In genomic region chr1:225813250-225813964, GRCh38 we compare ENCODE assay signal across 8 cellular contexts. TPM values are rescaled to one million over a fixed set of nuclear protein-coding genes. Genes with fewer than 3 reads are reported as not detected.
DNase-seq lines count a peak whose midpoint lies in the region; ATAC-seq and TF ChIP-seq lines count a peak whose summit lies in the region.

No MANE protein-coding gene starts in this region.

- no peaks in the 10 kb centered on the region for H3K27me3 Mint-ChIP-seq in activated T-helper 17 cell treated with anti-CD3 and anti-CD28 coated beads, Interleukin-2, amount 50 U/mL, for 72 hours

- in situ Hi-C loops in G401 (cut with HindIII; ENCODE audit: low sequenced_read_pairs): no loop called here

- no peaks in the 10 kb centered on the region for H3K4me1 Mint-ChIP-seq in activated T-helper 17 cell treated with anti-CD3 and anti-CD28 coated beads, Interleukin-2, amount 50 U/mL, for 72 hours

- no peaks in the 10 kb centered on the region for H3K9me3 Mint-ChIP-seq in activated T-helper 17 cell treated with anti-CD3 and anti-CD28 coated beads, Interleukin-2, amount 50 U/mL, for 72 hours

- no peak overlapping the region for H3K27ac Mint-ChIP-seq in activated T-helper 17 cell treated with anti-CD3 and anti-CD28 coated beads, Interleukin-2, amount 50 U/mL, for 72 hours

- TF ChIP-seq CTCF in epithelial cell of esophagus (IDR thresholded peaks at IDR 0.05; ENCODE audit: insufficient read depth, low read depth, low read length, missing control alignments): no peak
- TF ChIP-seq CTCF in omental fat pad (IDR thresholded peaks at IDR 0.05): no peak

- no peaks in the 10 kb centered on the region for H3K36me3 Mint-ChIP-seq in activated T-helper 17 cell treated with anti-CD3 and anti-CD28 coated beads, Interleukin-2, amount 50 U/mL, for 72 hours (ENCODE audit: low read depth)

- no peak overlapping the region for H3K4me3 Mint-ChIP-seq in activated T-helper 17 cell treated with anti-CD3 and anti-CD28 coated beads, Interleukin-2, amount 50 U/mL, for 72 hours

- H3K4me3 ChIP-seq in epithelial cell of esophagus (ENCODE audit: low read length): no peak overlapping the region

- ATAC-seq in omental fat pad (ENCODE audit: low FRiP score) (peak; percentile 60), GM21786 (IDR thresholded peaks at IDR 0.05; ENCODE audit: unreplicated experiment) (no peak)
- ATAC-seq in activated T-helper 17 cell treated with anti-CD3 and anti-CD28 coated beads, Interleukin-2, amount 50 U/mL, for 72 hours (replicated peaks): no peak

- DNase-seq in G401 (ENCODE audit: low spot score): peak; percentile 13
- DNase-seq in NCI-H69 (lab: John Stamatoyannopoulos, UW): peak; percentile 89
- DNase-seq in epithelial cell of esophagus (ENCODE audit: low read depth): peak; percentile 76
- DNase-seq in omental fat pad (ENCODE audit: low spot score): peak; percentile 38
- no peak for DNase-seq in LoVo (ENCODE audit: low spot score)
- DNase-seq in activated CD4-positive, CD25-positive, alpha-beta regulatory T cell (lab: John Stamatoyannopoulos, UW): no peak

RNA-seq across cellular contexts. Expression of gene EPHX1, which starts 3.5 kb away (rescaled TPM):
- total RNA-seq in G401 (2014; rRNA removed; shearing (Covaris generic)): 23.5 and 30.0 TPM in 2 replicates
- total RNA-seq in omental fat pad: 100 to 1,000 TPM in 3 of 4 donors, 10 to 100 TPM in 1; 89.0 to 177 (median 156) TPM
- 1 to 10 TPM; 1.5 to 1.7 TPM for total RNA-seq in activated T-helper 17 cell treated with anti-CD3 and anti-CD28 coated beads, Interleukin-2, amount 50 U/mL, for 72 hours

RNA-seq across cellular contexts. Expression of gene SRP9, which starts 35.8 kb away (rescaled TPM):
- 452 and 552 TPM in 2 replicates for total RNA-seq in G401 (2014; rRNA removed; shearing (Covaris generic))
- 100 to 1,000 TPM; 111 to 172 (median 141) TPM for total RNA-seq in omental fat pad
- 100 to 1,000 TPM; 209 to 281 TPM for total RNA-seq in activated T-helper 17 cell treated with anti-CD3 and anti-CD28 coated beads, Interleukin-2, amount 50 U/mL, for 72 hours

Comparison
In these comparisons a context has a peak if more than half of its experiments do, and no peak if none do; other contexts are left out.
1. DNase-seq: peak in G401 (single experiment), NCI-H69 (single experiment), epithelial cell of esophagus (single experiment) and omental fat pad (single experiment); none in LoVo (single experiment) and activated CD4-positive, CD25-positive, alpha-beta regulatory T cell (0 of 4).